ENCODE assay signal across 8 cellular contexts in genomic region chr17:63697341-63698286, GRCh38. TPM values are rescaled to one million over a fixed set of nuclear protein-coding genes. Genes with fewer than 3 reads are reported as not detected.
DNase-seq lines count a peak whose midpoint lies in the region; ATAC-seq and TF ChIP-seq lines count a peak whose summit lies in the region.

No MANE protein-coding gene starts in this region.

- H3K36me3 ChIP-seq in GM06990 (ENCODE audit: control insufficient read depth, insufficient read depth, low read length) (peaks cover 17% of the 10 kb centered on the region), tibial artery (peaks cover 15 to 31% (median 22%) of the 10 kb centered on the region in 3 donors)

- peak overlapping the region; percentile 95 to 100 (median 98) for H3K4me3 Mint-ChIP-seq in naive thymus-derived CD8-positive, alpha-beta T cell

- H3K4me1 Mint-ChIP-seq in naive thymus-derived CD8-positive, alpha-beta T cell: peaks cover 39 to 76% (median 63%) of the 10 kb centered on the region in 4 donors

- H3K27me3 Mint-ChIP-seq in naive thymus-derived CD8-positive, alpha-beta T cell: no peaks in the 10 kb centered on the region

- DNase-seq in GM06990 (ENCODE audit: extremely low read depth, insufficient read length): peak; percentile 80
- peak; percentile 10 for DNase-seq in NCI-H2107 treated with DMSO at 0.1 percent for 48 hours (lab: John Stamatoyannopoulos, UW; ENCODE audit: unreplicated experiment)
- DNase-seq in activated CD4-positive, alpha-beta T cell treated with anti-CD3 and anti-CD28 coated beads, Interleukin-2, amount 50 U/mL, for 24 hours (ENCODE audit: low read depth in 1 of 2, low spot score in 1 of 2): peak; percentile 51 to 70
- peak; percentile 82 for DNase-seq in effector CD4-positive, alpha-beta T cell
- peak; percentile 76 to 94 (median 90) for DNase-seq in naive thymus-derived CD8-positive, alpha-beta T cell
- DNase-seq in tibial artery: no peak
- DNase-seq in COR-L47 (lab: John Stamatoyannopoulos, UW): no peak

- POLR2A ChIA-PET in naive thymus-derived CD8-positive, alpha-beta T cell (lab: Charles Lee): interaction anchor here (0.5 to 15.3 kb wide), 31 partner anchors 11 to 808 kb away, joined by 3 to 1071 read pairs (median 5); partner anchors contain the start of genes CCDC47, CEP95, DCAF7 and DDX42

- peaks cover 5 to 39% (median 29%) of the 10 kb centered on the region in 4 donors for H3K4me1 ChIP-seq in tibial artery

- peaks cover 0 to 49% (median 18%) of the 10 kb centered on the region in 3 donors for H3K36me3 Mint-ChIP-seq in naive thymus-derived CD8-positive, alpha-beta T cell

- TF ChIP-seq CTCF in GM06990 (IDR thresholded peaks at IDR 0.05; ENCODE audit: insufficient read depth, low read length, poor library complexity, severe bottlenecking) (peak; percentile 83), tibial artery (IDR thresholded peaks at IDR 0.05) (peak; percentile 13 to 16)

- peak; percentile 20 for ATAC-seq in GM21825 (IDR thresholded peaks at IDR 0.05; ENCODE audit: unreplicated experiment)
- ATAC-seq in naive thymus-derived CD8-positive, alpha-beta T cell: peak; percentile 24 to 41

- no peaks in the 10 kb centered on the region for H3K9me3 ChIP-seq in tibial artery

- H3K27ac ChIP-seq in tibial artery: no peak overlapping the region

- H3K27me3 ChIP-seq in GM06990 (replicated peaks; ENCODE audit: control insufficient read depth, insufficient read depth, low read length) (no peaks in the 10 kb centered on the region), tibial artery (no peaks in the 10 kb centered on the region)

- peak overlapping the region; percentile 95 to 99 (median 98) for H3K27ac Mint-ChIP-seq in naive thymus-derived CD8-positive, alpha-beta T cell

- intact Hi-C loops in tibial artery (cut with DNase I; ENCODE audit: low total_unique reads): no loop called here

- H3K4me3 ChIP-seq in GM06990 (replicated peaks; ENCODE audit: low read depth, low read length) (peak overlapping the region; percentile 91), tibial artery (no peak overlapping the region)

- peaks cover 0 to 5% (median 0%) of the 10 kb centered on the region in 9 donors for H3K9me3 Mint-ChIP-seq in naive thymus-derived CD8-positive, alpha-beta T cell

RNA-seq across cellular contexts. Expression of gene LIMD2, which starts 2.3 kb away (rescaled TPM):
- total RNA-seq in naive thymus-derived CD8-positive, alpha-beta T cell: 100 to 1,000 TPM; 936 to 980 TPM
- polyA plus RNA-seq in naive thymus-derived CD8-positive, alpha-beta T cell: 100 to 1,000 TPM; 390 to 700 (median 632) TPM

RNA-seq across cellular contexts. Expression of gene STRADA, which starts 44.0 kb away (rescaled TPM):
- 10 to 100 TPM; 57.0 to 57.1 TPM for total RNA-seq in naive thymus-derived CD8-positive, alpha-beta T cell
- 10 to 100 TPM; 17.8 to 24.5 (median 23.6) TPM for polyA plus RNA-seq in naive thymus-derived CD8-positive, alpha-beta T cell

Comparison
In these comparisons a context has a peak if more than half of its experiments do, and no peak if none do; other contexts are left out.
1. DNase-seq: peak in GM06990 (single experiment), NCI-H2107 treated with DMSO at 0.1 percent for 48 hours (single experiment), activated CD4-positive, alpha-beta T cell treated with anti-CD3 and anti-CD28 coated beads, Interleukin-2, amount 50 U/mL, for 24 hours (2 of 2), effector CD4-positive, alpha-beta T cell (single experiment) and naive thymus-derived CD8-positive, alpha-beta T cell (10 of 10); none in tibial artery (0 of 2) and COR-L47 (single experiment).